In the genomic region with DNA sequence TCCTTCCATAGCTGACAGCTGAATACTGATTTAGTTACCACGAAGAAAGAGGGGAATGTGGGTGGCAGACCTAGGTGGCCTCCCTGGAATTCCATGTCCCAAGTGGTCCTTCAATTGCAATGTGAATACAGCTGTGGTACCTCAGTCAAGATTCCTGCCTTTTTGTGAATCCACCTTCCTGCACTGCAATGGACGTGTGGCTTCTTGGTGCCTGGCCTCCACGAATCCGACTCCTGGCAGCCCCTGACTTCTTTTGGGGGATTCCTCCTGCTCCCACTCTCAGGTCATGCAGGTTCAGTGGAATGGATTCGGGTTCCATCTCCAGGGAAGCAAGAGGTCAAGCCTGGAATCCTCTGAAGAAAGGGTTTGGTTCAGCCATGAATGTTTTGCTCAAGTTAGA, we compare ENCODE assay signal across 24 cellular contexts.
"Had no signal": no experiment of that assay in that cellular context is flagged by ENCODE, and none has a peak within 500 bp of the region (broad histone marks: within the 10 kb centered on the region; RNA-seq: fewer than 3 reads in every experiment).

No MANE protein-coding gene starts in this region.

- ATAC-seq: heart left ventricle; left lung; stimulated activated effector memory CD8-positive, alpha-beta T cell treated with anti-CD3 and anti-CD28 coated beads, Interleukin-12 subunit alpha, Interleukin-12 subunit beta, amount 100 ng/mL, for 72 hours had no signal

- DNase-seq: hypothalamus; immature natural killer cell; left lung; naive B cell; occipital lobe; ovary; retina; spleen; stimulated activated CD4-positive, alpha-beta T cell treated with anti-CD3 and anti-CD28 coated beads, Interleukin-4, amount 100 ng/mL, for 24 hours; stimulated activated naive CD4-positive, alpha-beta T cell; tibial artery; uterus had no signal

- H3K4me1 ChIP-seq: heart left ventricle, left lung, prostate gland, spleen, tibial artery, uterus had no signal

- H3K9me3 ChIP-seq: left lung, neutrophil, ovary, prostate gland, sigmoid colon, suprapubic skin, thoracic aorta, tibial artery, uterus had no signal

- H3K4me1 Mint-ChIP-seq: immature natural killer cell; mesothelial cell of epicardium; naive B cell; stimulated activated effector memory CD8-positive, alpha-beta T cell treated with anti-CD3 and anti-CD28 coated beads, Interleukin-12 subunit alpha, Interleukin-12 subunit beta, amount 100 ng/mL, for 72 hours had no signal

- H3K27me3 Mint-ChIP-seq: stimulated activated naive CD8-positive, alpha-beta T cell treated with anti-CD3 and anti-CD28 coated beads, Interleukin-15, Interleukin-2, amounts not matched to agents 100 ng/mL and 50 ng/mL, for 24 hours had no signal

- H3K27ac ChIP-seq: heart left ventricle, left lung, neutrophil, ovary, prostate gland, sigmoid colon, spleen, suprapubic skin, thoracic aorta, tibial artery, uterus had no signal

- H3K27ac Mint-ChIP-seq: immature natural killer cell; mesothelial cell of epicardium; naive B cell; stimulated activated effector memory CD8-positive, alpha-beta T cell treated with anti-CD3 and anti-CD28 coated beads, Interleukin-12 subunit alpha, Interleukin-12 subunit beta, amount 100 ng/mL, for 72 hours; stimulated activated naive CD8-positive, alpha-beta T cell treated with anti-CD3 and anti-CD28 coated beads, Interleukin-15, Interleukin-2, amounts not matched to agents 100 ng/mL and 50 ng/mL, for 24 hours had no signal

- H3K4me3 ChIP-seq: heart left ventricle, left lung, lung, ovary, prostate gland, sigmoid colon, spleen, suprapubic skin, thoracic aorta, tibial artery, uterus had no signal

- H3K4me3 Mint-ChIP-seq: immature natural killer cell; mesothelial cell of epicardium; naive B cell; nephron; neural crest cell; stimulated activated effector memory CD8-positive, alpha-beta T cell treated with anti-CD3 and anti-CD28 coated beads, Interleukin-12 subunit alpha, Interleukin-12 subunit beta, amount 100 ng/mL, for 72 hours; stimulated activated naive CD8-positive, alpha-beta T cell treated with anti-CD3 and anti-CD28 coated beads, Interleukin-15, Interleukin-2, amounts not matched to agents 100 ng/mL and 50 ng/mL, for 24 hours had no signal

- H3K36me3 ChIP-seq: heart left ventricle, left lung, neutrophil, ovary, prostate gland, sigmoid colon, spleen, suprapubic skin, thoracic aorta, tibial artery, uterus had no signal

- H3K9me3 Mint-ChIP-seq: stimulated activated effector memory CD8-positive, alpha-beta T cell treated with anti-CD3 and anti-CD28 coated beads, Interleukin-12 subunit alpha, Interleukin-12 subunit beta, amount 100 ng/mL, for 72 hours; stimulated activated naive CD8-positive, alpha-beta T cell treated with anti-CD3 and anti-CD28 coated beads, Interleukin-15, Interleukin-2, amounts not matched to agents 100 ng/mL and 50 ng/mL, for 24 hours had no signal

- H3K27me3 ChIP-seq: left lung, neutrophil, ovary, sigmoid colon, suprapubic skin, uterus had no signal

- H3K36me3 Mint-ChIP-seq: immature natural killer cell; mesothelial cell of epicardium; naive B cell; stimulated activated effector memory CD8-positive, alpha-beta T cell treated with anti-CD3 and anti-CD28 coated beads, Interleukin-12 subunit alpha, Interleukin-12 subunit beta, amount 100 ng/mL, for 72 hours had no signal
